In the genomic region with DNA sequence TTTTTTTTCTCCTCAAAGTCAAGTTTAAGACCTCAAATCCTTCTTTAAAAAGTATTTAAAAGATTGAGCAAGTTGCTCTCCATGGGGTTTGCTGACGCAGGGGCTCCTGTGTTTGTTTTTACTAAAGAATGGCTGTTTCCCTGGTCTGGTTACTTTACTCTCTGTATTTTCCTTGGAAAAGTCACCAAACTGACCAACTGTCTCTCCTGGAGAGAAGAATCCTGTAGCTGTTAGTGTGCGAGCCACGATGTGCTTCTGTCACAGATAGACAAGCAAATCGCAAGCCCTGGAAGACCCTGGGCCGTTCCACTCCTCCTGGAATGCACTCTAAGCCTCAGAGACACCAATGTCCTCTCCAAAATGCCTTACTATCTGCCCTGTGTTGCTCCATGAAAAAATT, we compare ENCODE assay signal across 24 cellular contexts.
DNase-seq lines count a peak whose midpoint lies in the region; ATAC-seq and TF ChIP-seq lines count a peak whose summit lies in the region.
"Had no signal": no experiment of that assay in that cellular context is flagged by ENCODE, and none has a peak within 500 bp of the region (broad histone marks: within the 10 kb centered on the region; RNA-seq: fewer than 3 reads in every experiment).

No MANE protein-coding gene starts in this region.

- ATAC-seq in HG03342 (IDR thresholded peaks at IDR 0.05; ENCODE audit: unreplicated experiment): no peak

- no peaks in the 10 kb centered on the region for H3K9me3 Mint-ChIP-seq in mesothelial cell of epicardium
- H3K9me3 Mint-ChIP-seq: activated CD4-positive, alpha-beta memory T cell treated with anti-CD3 and anti-CD28 coated beads for 36 hours; CD8-positive, alpha-beta memory T cell; nephron progenitor cell; stimulated activated naive CD8-positive, alpha-beta T cell treated with anti-CD3 and anti-CD28 coated beads, Interleukin-15, Interleukin-2, amounts not matched to agents 100 ng/mL and 50 ng/mL, for 24 hours had no signal

- no peak overlapping the region for H3K4me3 ChIP-seq in fibroblast of the aortic adventitia (ENCODE audit: low read depth, low read length)
- H3K4me3 ChIP-seq: colonic mucosa, Peyer's patch, SK-N-MC, transverse colon had no signal

- H3K27ac Mint-ChIP-seq in mesothelial cell of epicardium: peak overlapping the region; percentile 69
- H3K27ac Mint-ChIP-seq: activated CD4-positive, alpha-beta memory T cell treated with anti-CD3 and anti-CD28 coated beads for 36 hours; CD8-positive, alpha-beta memory T cell; nephron progenitor cell; stimulated activated naive CD8-positive, alpha-beta T cell treated with anti-CD3 and anti-CD28 coated beads, Interleukin-15, Interleukin-2, amounts not matched to agents 100 ng/mL and 50 ng/mL, for 24 hours had no signal

- TF ChIP-seq CTCF in fibroblast of the aortic adventitia (IDR thresholded peaks at IDR 0.05; ENCODE audit: insufficient read depth, low read length): no peak
- no peak for TF ChIP-seq CTCF in mesothelial cell of epicardium (IDR thresholded peaks at IDR 0.05; ENCODE audit: unreplicated experiment)

- no peaks in the 10 kb centered on the region for H3K27me3 Mint-ChIP-seq in mesothelial cell of epicardium (ENCODE audit: low read depth)
- H3K27me3 Mint-ChIP-seq: activated CD4-positive, alpha-beta memory T cell treated with anti-CD3 and anti-CD28 coated beads for 36 hours; stimulated activated naive CD8-positive, alpha-beta T cell treated with anti-CD3 and anti-CD28 coated beads, Interleukin-15, Interleukin-2, amounts not matched to agents 100 ng/mL and 50 ng/mL, for 24 hours had no signal

- peak; percentile 42 for DNase-seq in AG20443 (ENCODE audit: low spot score)
- peak; percentile 24 for DNase-seq in astrocyte of the hippocampus (ENCODE audit: low read depth, low spot score)
- DNase-seq in fibroblast of the aortic adventitia (ENCODE audit: low read depth): peak; percentile 76
- no peak for DNase-seq in mesothelial cell of epicardium (ENCODE audit: low spot score in 2 of 2, unreplicated experiment in 2 of 2)
- DNase-seq in activated gamma-delta T cell treated with Interleukin-2 at 50 U/mL for 16 hours: no peak
- no peak for DNase-seq in H4 (ENCODE audit: low spot score)
- DNase-seq in COLO668 (lab: John Stamatoyannopoulos, UW; ENCODE audit: unreplicated experiment): no peak
- DNase-seq: activated CD4-positive, alpha-beta memory T cell treated with anti-CD3 and anti-CD28 coated beads for 36 hours; activated naive CD4-positive, alpha-beta T cell; amygdala; CD8-positive, alpha-beta memory T cell; colonic mucosa; HCEC 1CT; NCI-H1092; NCI-H2029; NCI-H446 treated with DMSO at 0.1 percent for 48 hours; nephron progenitor cell; NK-92 treated with Interleukin-12 subunit alpha and Interleukin-12 subunit beta, amount 100 ng/mL, for 24 hours; Peyer's patch; posterior cingulate gyrus; transverse colon had no signal

- no peaks in the 10 kb centered on the region for H3K36me3 Mint-ChIP-seq in mesothelial cell of epicardium
- H3K36me3 Mint-ChIP-seq: activated CD4-positive, alpha-beta memory T cell treated with anti-CD3 and anti-CD28 coated beads for 36 hours; CD8-positive, alpha-beta memory T cell had no signal

- H3K4me1 Mint-ChIP-seq in mesothelial cell of epicardium: peaks cover 28% of the 10 kb centered on the region
- H3K4me1 Mint-ChIP-seq: CD8-positive, alpha-beta memory T cell had no signal

- H3K4me3 Mint-ChIP-seq in mesothelial cell of epicardium: no peak overlapping the region
- H3K4me3 Mint-ChIP-seq: activated CD4-positive, alpha-beta memory T cell treated with anti-CD3 and anti-CD28 coated beads for 36 hours; CD8-positive, alpha-beta memory T cell; nephron progenitor cell; stimulated activated naive CD8-positive, alpha-beta T cell treated with anti-CD3 and anti-CD28 coated beads, Interleukin-15, Interleukin-2, amounts not matched to agents 100 ng/mL and 50 ng/mL, for 24 hours had no signal

Comparison
In these comparisons a context has a peak if more than half of its experiments do, and no peak if none do; other contexts are left out.
1. DNase-seq: peak in AG20443 (single experiment), astrocyte of the hippocampus (single experiment) and fibroblast of the aortic adventitia (single experiment); none in mesothelial cell of epicardium (0 of 2), activated gamma-delta T cell treated with Interleukin-2 at 50 U/mL for 16 hours (single experiment), H4 (single experiment) and COLO668 (single experiment).